16 cellular contexts compared by ENCODE assay signal in genomic region chr3:127604546-127605165, GRCh38. TPM values are rescaled to one million over a fixed set of nuclear protein-coding genes. Genes with fewer than 3 reads are reported as not detected.
DNase-seq lines count a peak whose midpoint lies in the region; ATAC-seq, FAIRE-seq and TF ChIP-seq lines count a peak whose summit lies in the region.
"Had no signal": no experiment of that assay in that cellular context is flagged by ENCODE, and none has a peak within 500 bp of the region (broad histone marks: within the 10 kb centered on the region; RNA-seq: fewer than 3 reads in every experiment).

No MANE protein-coding gene starts in this region.

- 0 out of 2 replicates have a peak overlapping the region, but pooled peaks have one; percentile 19 for H3K27ac ChIP-seq in GM12878 (ENCODE audit: control insufficient read depth, insufficient read depth)
- no peak overlapping the region for H3K27ac ChIP-seq in osteoblast (ENCODE audit: low read depth, low read length)

- H3K36me3 Mint-ChIP-seq in activated naive CD4-positive, alpha-beta T cell treated with anti-CD3 and anti-CD28 coated beads, Interleukin-2, amount 50 U/mL, for 24 hours, result peaks cover 18% of the 10 kb centered on the region

- no peak for DNase-seq in activated naive CD4-positive, alpha-beta T cell (lab: John Stamatoyannopoulos, UW)
- DNase-seq in GM12878 (ENCODE audit: low read depth, low spot score), result no peak
- DNase-seq in osteoblast (ENCODE audit: insufficient read length, low spot score, missing footprints), result peak; percentile 25
- DNase-seq in globus pallidus (ENCODE audit: low spot score), result no peak
- DNase-seq in NCI-H2196 (lab: John Stamatoyannopoulos, UW; ENCODE audit: unreplicated experiment), result no peak
- DNase-seq: BE2C; CD4-positive, alpha-beta memory T cell; DMS79; GOT3; HFFc6; IMR-90 had no signal

- SMC1A ChIA-PET in GM12878 (lab: Charles Lee; ENCODE audit: uncharacterized antibody, unreplicated experiment), result interaction anchor here (1.3 kb wide), 1 partner anchor 43 kb away, joined by 3 read pairs; no protein-coding TSS in a partner anchor

- no peak for TF ChIP-seq EP300 in GM12878 (IDR thresholded peaks at IDR 0.05; ENCODE audit: borderline replicate concordance in 1 of 2, control insufficient read depth in 1 of 2, low read depth in 2 of 2, low read length in 2 of 2)

- ATAC-seq in GM12878 (no peak), GM21390 (IDR thresholded peaks at IDR 0.05; ENCODE audit: unreplicated experiment) (no peak)

- H3K79me2 ChIP-seq in GM12878 (ENCODE audit: control insufficient read depth, insufficient read depth, low read length) (peaks cover 43% of the 10 kb centered on the region), osteoblast (ENCODE audit: insufficient read depth, low read length) (peaks cover 2% of the 10 kb centered on the region)

- H4K20me1 ChIP-seq in GM12878 (ENCODE audit: control insufficient read depth, insufficient read depth), result no peaks in the 10 kb centered on the region
- H4K20me1 ChIP-seq in osteoblast (ENCODE audit: insufficient read depth, low read length), result no peaks in the 10 kb centered on the region

- no peak for TF ChIP-seq POLR2A in GM12878 (IDR thresholded peaks at IDR 0.05; ENCODE audit: low read depth, low read length)

- 94% methylated on average over 32 of the region's 41 CpGs for whole genome bisulfite sequencing in GM12878 (ENCODE audit: insufficient coverage, insufficient replicate concordance, low lambda C conversion rate, missing lambda C conversion rate)

- TF ChIP-seq CTCF in GM12878 (IDR thresholded peaks at IDR 0.05 in 2 of 3, conservative IDR thresholded peaks at IDR 0.05 in 1 of 3; ENCODE audit: control insufficient read depth in 2 of 3, extremely low read depth in 1 of 3, insufficient read depth in 1 of 3, low read depth in 3 of 3, low read length in 3 of 3), result no peak
- TF ChIP-seq CTCF in osteoblast (IDR thresholded peaks at IDR 0.05; ENCODE audit: extremely low read depth, low read depth, low read length), result no peak

- H3K27ac Mint-ChIP-seq in activated naive CD4-positive, alpha-beta T cell treated with anti-CD3 and anti-CD28 coated beads, Interleukin-2, amount 50 U/mL, for 24 hours, result peak overlapping the region; percentile 62
- H3K27ac Mint-ChIP-seq: CD4-positive, alpha-beta memory T cell; HFFc6 had no signal

- H3K27me3 ChIP-seq in GM12878 (replicated peaks in 1 of 2; ENCODE audit: control insufficient read depth in 2 of 2, insufficient read depth in 2 of 2, low read length in 1 of 2) (no peaks in the 10 kb centered on the region), osteoblast (ENCODE audit: insufficient read depth, low read length) (no peaks in the 10 kb centered on the region)
- H3K27me3 ChIP-seq: BE2C had no signal

- no peak for TF ChIP-seq RAD21 in GM12878 (IDR thresholded peaks at IDR 0.05; ENCODE audit: insufficient read depth, low read depth, low read length)

- no peak overlapping the region for H2AFZ ChIP-seq in GM12878 (ENCODE audit: control insufficient read depth, low read depth, low read length)
- no peak overlapping the region for H2AFZ ChIP-seq in osteoblast (ENCODE audit: low read length)

- CTCF ChIA-PET in GM12878 (lab: Yijun Ruan, JAX), result no interaction called here

- H3K4me3 ChIP-seq in GM12878 (peak overlapping the region; percentile 41; the same call in 1 of the 2 replicates), osteoblast (ENCODE audit: insufficient read depth, low read length) (no peak overlapping the region)
- H3K4me3 ChIP-seq: HAP-1 had no signal

- FAIRE-seq in GM12878 (lab: Jason Lieb, UNC), result no peak
- FAIRE-seq: A204.1, GM12891 had no signal

- H3K4me1 Mint-ChIP-seq in activated naive CD4-positive, alpha-beta T cell treated with anti-CD3 and anti-CD28 coated beads, Interleukin-2, amount 50 U/mL, for 24 hours, result peaks cover 9% of the 10 kb centered on the region

- POLR2A ChIA-PET in GM12878 (lab: Charles Lee), result no interaction called here

- H3K9me3 ChIP-seq in GM12878 (replicated peaks; ENCODE audit: control insufficient read depth, insufficient read depth, low read length), result no peaks in the 10 kb centered on the region
- no peaks in the 10 kb centered on the region for H3K9me3 ChIP-seq in osteoblast (ENCODE audit: low read depth, low read length)
- H3K9me3 ChIP-seq: BE2C, HAP-1 had no signal

- peaks cover 45 to 50% of the 10 kb centered on the region in 2 experiments for H3K36me3 ChIP-seq in GM12878 (ENCODE audit: control insufficient read depth in 2 of 2, insufficient read depth in 2 of 2, low read length in 1 of 2)
- H3K36me3 ChIP-seq in osteoblast (ENCODE audit: insufficient read depth, low read length), result peaks cover 33% of the 10 kb centered on the region

- intact Hi-C loops in GM12878 (cut with micrococcal nuclease; ENCODE audit: unreplicated experiment), result no loop called here

- in situ Hi-C loops in GM12878 (cut with MboI), result no loop called here

- H3K27me3 Mint-ChIP-seq in activated naive CD4-positive, alpha-beta T cell treated with anti-CD3 and anti-CD28 coated beads, Interleukin-2, amount 50 U/mL, for 24 hours, result no peaks in the 10 kb centered on the region
- H3K27me3 Mint-ChIP-seq: CD4-positive, alpha-beta memory T cell had no signal

- H3K4me2 ChIP-seq in GM12878 (ENCODE audit: control insufficient read depth, insufficient read depth) (peak overlapping the region; percentile 72), osteoblast (ENCODE audit: insufficient read depth, low read length) (no peak overlapping the region)

- no peak overlapping the region for H3K9ac ChIP-seq in GM12878 (ENCODE audit: control insufficient read depth, insufficient read depth, low read length)

- H3K9me3 Mint-ChIP-seq in activated naive CD4-positive, alpha-beta T cell treated with anti-CD3 and anti-CD28 coated beads, Interleukin-2, amount 50 U/mL, for 24 hours, result no peaks in the 10 kb centered on the region
- H3K9me3 Mint-ChIP-seq: CD4-positive, alpha-beta memory T cell; HFFc6 had no signal

- no TSS peak for BruUV-seq in GM12878 (replicated peaks; lab: Mats Ljungman, UMichigan)

- RAD21 ChIA-PET in GM12878 (lab: Charles Lee; ENCODE audit: unreplicated experiment), result no interaction called here

- H3K4me1 ChIP-seq in GM12878 (ENCODE audit: control insufficient read depth, insufficient read depth, low read length) (peaks cover 18% of the 10 kb centered on the region), osteoblast (ENCODE audit: insufficient read depth, low read length) (no peaks in the 10 kb centered on the region)
- H3K4me1 ChIP-seq: BE2C had no signal

- H3K4me3 Mint-ChIP-seq in activated naive CD4-positive, alpha-beta T cell treated with anti-CD3 and anti-CD28 coated beads, Interleukin-2, amount 50 U/mL, for 24 hours, result no peak overlapping the region
- H3K4me3 Mint-ChIP-seq: HFFc6 had no signal

RNA-seq across cellular contexts. Expression of gene MCM2, which starts 6.4 kb away (rescaled TPM):
- total RNA-seq in GM12878 (2013; cell fraction: nucleolus; rRNA removed), result 84.2 and 104 TPM in 2 replicates
- total RNA-seq in GM12878 (2014; rRNA removed), result 210 and 229 TPM in 2 replicates
- total RNA-seq in GM12878 (2014; rRNA removed; fragmentation: Illumina TruSeq; extraction: Trizol), result 89.8 and 107 TPM in 2 replicates
- total RNA-seq in GM12878 (2021), result 218 and 229 TPM in 2 replicates
- polyA plus RNA-seq in GM12878 (2011; ENCODE audit: low read depth), result 51.9 TPM
- 79.0 and 170 TPM in 2 replicates for polyA plus RNA-seq in GM12878 (2011; rRNA removed)
- 174 and 221 TPM in 2 replicates for polyA plus RNA-seq in GM12878 (2011; cell fraction: cytosol; rRNA removed)
- polyA plus RNA-seq in GM12878 (2011; cell fraction: nucleus; rRNA removed), result 218 and 309 TPM in 2 replicates
- polyA plus RNA-seq in GM12878 (2012), result 77.5 and 91.8 TPM in 2 replicates
- polyA plus RNA-seq in GM12878 (2014; fragmentation: Illumina TruSeq; extraction: Trizol), result 38.9 and 88.2 TPM in 2 replicates
- polyA plus RNA-seq in GM12878 (2014; fragmentation: Nextera tagmentation; extraction: Ambion mirVana), result 10 to 100 TPM in 1 of 2 experiments, 1 to 10 TPM in 1; 8.6 to 14.4 TPM
- polyA plus RNA-seq in GM12878 (2014; rRNA removed), result 140 and 167 TPM in 2 replicates
- polyA plus RNA-seq in GM12878 (2016; fragmentation: Nextera tagmentation; extraction: Ambion mirVana), result 100 to 1,000 TPM; 200 to 222 TPM
- polyA minus RNA-seq in GM12878 (2011; rRNA and poly(A)+ RNA removed), result 272 and 323 TPM in 2 replicates
- 143 and 145 TPM in 2 replicates for polyA minus RNA-seq in GM12878 (2011; cell fraction: cytosol; rRNA and poly(A)+ RNA removed)
- polyA minus RNA-seq in GM12878 (2011; cell fraction: nucleus; rRNA and poly(A)+ RNA removed), result 66.6 and 116 TPM in 2 replicates
- total RNA-seq in osteoblast, result 14.5 and 15.3 TPM in 2 replicates

RNA-seq across cellular contexts. Expression of gene TPRA1, which starts 14.1 kb away (rescaled TPM):
- 27.5 and 31.1 TPM in 2 replicates for total RNA-seq in GM12878 (2013; cell fraction: nucleolus; rRNA removed)
- total RNA-seq in GM12878 (2014; rRNA removed) (32.7 and 35.7 TPM in 2 replicates), GM12878 (2014; rRNA removed; fragmentation: Illumina TruSeq; extraction: Trizol) (11.1 and 11.4 TPM in 2 replicates), GM12878 (2021) (24.4 and 30.4 TPM in 2 replicates), osteoblast (29.5 and 30.4 TPM in 2 replicates)
- 9.5 TPM for polyA plus RNA-seq in GM12878 (2011; ENCODE audit: low read depth)
- polyA plus RNA-seq in GM12878 (2011; rRNA removed) (9.8 and 22.9 TPM in 2 replicates), GM12878 (2014; fragmentation: Illumina TruSeq; extraction: Trizol) (4.2 and 12.8 TPM in 2 replicates), GM12878 (2014; fragmentation: Nextera tagmentation; extraction: Ambion mirVana) (1 to 10 TPM; 1.8 to 3.6 TPM), GM12878 (2014; rRNA removed) (33.3 and 33.7 TPM in 2 replicates), GM12878 (2016; fragmentation: Nextera tagmentation; extraction: Ambion mirVana) (10 to 100 TPM; 34.2 to 39.6 TPM)
- polyA plus RNA-seq in GM12878 (2011; cell fraction: cytosol; rRNA removed), result 32.8 and 41.1 TPM in 2 replicates
- polyA plus RNA-seq in GM12878 (2011; cell fraction: nucleus; rRNA removed), result 81.9 and 90.1 TPM in 2 replicates
- 18.3 and 20.8 TPM in 2 replicates for polyA plus RNA-seq in GM12878 (2012)
- polyA minus RNA-seq in GM12878 (2011; rRNA and poly(A)+ RNA removed), result 23.4 and 34.6 TPM in 2 replicates
- 13.5 and 14.8 TPM in 2 replicates for polyA minus RNA-seq in GM12878 (2011; cell fraction: cytosol; rRNA and poly(A)+ RNA removed)
- polyA minus RNA-seq in GM12878 (2011; cell fraction: nucleus; rRNA and poly(A)+ RNA removed), result 19.2 and 27.0 TPM in 2 replicates

RNA-seq across cellular contexts. Expression of gene PODXL2, which starts 24.3 kb away (rescaled TPM):
- not detected in 2 replicates for total RNA-seq in GM12878 (2013; cell fraction: nucleolus; rRNA removed)
- total RNA-seq in GM12878 (2014; rRNA removed) (21.0 and 24.3 TPM in 2 replicates), GM12878 (2014; rRNA removed; fragmentation: Illumina TruSeq; extraction: Trizol) (12.4 and 13.2 TPM in 2 replicates), GM12878 (2021) (22.2 and 24.4 TPM in 2 replicates), osteoblast (0.36 and 0.59 TPM in 2 replicates)
- polyA plus RNA-seq in GM12878 (2011; ENCODE audit: low read depth), result 0.43 TPM
- polyA plus RNA-seq in GM12878 (2011; rRNA removed) (not detected in 2 replicates), GM12878 (2014; fragmentation: Illumina TruSeq; extraction: Trizol) (6.9 and 10.3 TPM in 2 replicates), GM12878 (2014; fragmentation: Nextera tagmentation; extraction: Ambion mirVana) (under 1 TPM in 1 of 2 experiments, not detected in 1; 0.03 TPM), GM12878 (2014; rRNA removed) (22.5 and 25.4 TPM in 2 replicates), GM12878 (2016; fragmentation: Nextera tagmentation; extraction: Ambion mirVana) (10 to 100 TPM; 12.0 to 14.0 TPM)
- polyA plus RNA-seq in GM12878 (2011; cell fraction: cytosol; rRNA removed), result not detected in 2 replicates
- polyA plus RNA-seq in GM12878 (2011; cell fraction: nucleus; rRNA removed), result not detected in 2 replicates
- polyA plus RNA-seq in GM12878 (2012), result 1.3 and 2.1 TPM in 2 replicates
- not detected in 2 replicates for polyA minus RNA-seq in GM12878 (2011; rRNA and poly(A)+ RNA removed)
- 0.62 TPM in 1 of 2 replicates, not detected in the other for polyA minus RNA-seq in GM12878 (2011; cell fraction: cytosol; rRNA and poly(A)+ RNA removed)
- polyA minus RNA-seq in GM12878 (2011; cell fraction: nucleus; rRNA and poly(A)+ RNA removed), result 0.19 TPM in 1 of 2 replicates, not detected in the other
